8 cellular contexts compared by ENCODE assay signal in genomic region chr10:24706479-24707118, GRCh38. TPM values are rescaled to one million over a fixed set of nuclear protein-coding genes. Genes with fewer than 3 reads are reported as not detected.
DNase-seq lines count a peak whose midpoint lies in the region; ATAC-seq, FAIRE-seq and TF ChIP-seq lines count a peak whose summit lies in the region.

No MANE protein-coding gene starts in this region.

- H3K9me3 Mint-ChIP-seq in osteocyte (ENCODE audit: unreplicated experiment) = no peaks in the 10 kb centered on the region

- H3K4me3 ChIP-seq in Loucy (ENCODE audit: low read length, poor library complexity, severe bottlenecking) (no peak overlapping the region), keratinocyte (ENCODE audit: control insufficient read depth in 2 of 3, extremely low read depth in 1 of 3, insufficient read depth in 2 of 3, low read depth in 1 of 3, low read length in 3 of 3) (no peak overlapping the region)

- TF ChIP-seq CTCF in Loucy (conservative IDR thresholded peaks at IDR 0.05; ENCODE audit: low read length) (no peak), keratinocyte (optimal IDR thresholded peaks at IDR 0.05 in 1 of 3, IDR thresholded peaks at IDR 0.05 in 1 of 3, conservative IDR thresholded peaks at IDR 0.05 in 1 of 3; ENCODE audit: extremely low read depth in 1 of 3, insufficient read depth in 2 of 3, low read length in 3 of 3) (no peak), osteocyte (IDR thresholded peaks at IDR 0.05) (no peak)

- H3K27ac ChIP-seq in keratinocyte (ENCODE audit: control insufficient read depth, insufficient read depth, low read length) = peak overlapping the region; percentile 15

- H3K27ac Mint-ChIP-seq in osteocyte (ENCODE audit: unreplicated experiment) = no peak overlapping the region

- H3K36me3 ChIP-seq in Loucy (ENCODE audit: insufficient read depth, low read length) (no peaks in the 10 kb centered on the region), keratinocyte (ENCODE audit: control insufficient read depth in 2 of 2, extremely low read depth in 1 of 2, insufficient read depth in 2 of 2, low read length in 2 of 2) (peaks cover 0 to 4% of the 10 kb centered on the region in 2 experiments)

- no peaks in the 10 kb centered on the region for H3F3A ChIP-seq in Loucy (ENCODE audit: low read depth)

- H3K9me2 ChIP-seq in Loucy (replicated peaks; ENCODE audit: low read depth, low read length) = no peaks in the 10 kb centered on the region

- H2AFZ ChIP-seq in Loucy (ENCODE audit: low read length) (no peak overlapping the region), keratinocyte (ENCODE audit: control insufficient read depth, low read length) (no peak overlapping the region)

- DNase-seq in AG08396 (ENCODE audit: low spot score) (peak; percentile 77), keratinocyte (ENCODE audit: low read depth, low spot score) (no peak), osteocyte (ENCODE audit: extremely low spot score, unreplicated experiment) (no peak), NCI-H2081 treated with DMSO at 0.1 percent for 48 hours (lab: John Stamatoyannopoulos, UW) (no peak)
- DNase-seq in activated effector memory CD4-positive, alpha-beta T cell treated with Interleukin-2 at 50 U/mL for 16 hours = peak; percentile 13

- no peaks in the 10 kb centered on the region for H3K9me1 ChIP-seq in keratinocyte (ENCODE audit: control insufficient read depth, extremely low read depth, insufficient read depth, low read length)

- no peaks in the 10 kb centered on the region for H3K27me3 Mint-ChIP-seq in osteocyte (ENCODE audit: unreplicated experiment)

- H3K9me3 ChIP-seq in Loucy (ENCODE audit: insufficient read depth, low read depth, low read length) (no peaks in the 10 kb centered on the region), keratinocyte (ENCODE audit: control insufficient read depth, low read depth, low read length) (no peaks in the 10 kb centered on the region)

- no peaks in the 10 kb centered on the region for H3K36me3 Mint-ChIP-seq in osteocyte (ENCODE audit: unreplicated experiment)

- H3K4me1 Mint-ChIP-seq in osteocyte (ENCODE audit: unreplicated experiment) = peaks cover 37% of the 10 kb centered on the region

- H3K27me3 ChIP-seq in Loucy (ENCODE audit: insufficient read depth, low read length, poor library complexity, severe bottlenecking) = no peaks in the 10 kb centered on the region
- no peaks in the 10 kb centered on the region for H3K27me3 ChIP-seq in keratinocyte (ENCODE audit: control insufficient read depth, extremely low read depth, insufficient read depth, low read length)

- ATAC-seq in GM18511 (IDR thresholded peaks at IDR 0.05; ENCODE audit: unreplicated experiment) = peak; percentile 51
- ATAC-seq in GM19324 (IDR thresholded peaks at IDR 0.05; ENCODE audit: low FRiP score, unreplicated experiment) = no peak

- peaks cover 29% of the 10 kb centered on the region for H3K4me1 ChIP-seq in Loucy (ENCODE audit: insufficient read depth, low read length, poor library complexity, severe bottlenecking)
- H3K4me1 ChIP-seq in keratinocyte (ENCODE audit: control insufficient read depth, extremely low read depth, insufficient read depth, low read length) = peaks cover 24% of the 10 kb centered on the region

- H3K9ac ChIP-seq in Loucy (ENCODE audit: low read depth, low read length, poor library complexity, severe bottlenecking) (no peak overlapping the region), keratinocyte (ENCODE audit: control insufficient read depth, extremely low read depth, insufficient read depth, low read length) (no peak overlapping the region)

- peaks cover 18% of the 10 kb centered on the region for H4K20me1 ChIP-seq in Loucy (ENCODE audit: insufficient read depth, low read length, poor library complexity, severe bottlenecking)
- H4K20me1 ChIP-seq in keratinocyte (ENCODE audit: control insufficient read depth, extremely low read depth, insufficient read depth, low read length) = peaks cover 24% of the 10 kb centered on the region

- FAIRE-seq in keratinocyte (lab: Jason Lieb, UNC) = peak; percentile 91

- peaks cover 84% of the 10 kb centered on the region for H3K79me2 ChIP-seq in Loucy (ENCODE audit: insufficient read depth, low read length)
- peaks cover 95% of the 10 kb centered on the region for H3K79me2 ChIP-seq in keratinocyte (ENCODE audit: control insufficient read depth, insufficient read depth, low read length)

- dilution Hi-C loops in keratinocyte (cut with MboI; ENCODE audit: extremely low pct_ligation_motif_present, low sequenced_read_pairs) = no loop called here

- peak overlapping the region; percentile 58 for H3K4me2 ChIP-seq in Loucy (ENCODE audit: low read depth, low read length, poor library complexity, severe bottlenecking)
- H3K4me2 ChIP-seq in keratinocyte (ENCODE audit: control insufficient read depth, extremely low read depth, insufficient read depth, low read depth, low read length) = no peak overlapping the region

- no peak overlapping the region for H3K4me3 Mint-ChIP-seq in osteocyte (ENCODE audit: unreplicated experiment)

RNA-seq across cellular contexts. Expression of gene ARHGAP21, which starts 17.1 kb away (rescaled TPM):
- 61.1 to 78.5 TPM (median 76.0 TPM) in 3 replicates for polyA plus RNA-seq in keratinocyte
- 59.0 TPM for polyA plus RNA-seq in keratinocyte (2011; ENCODE audit: low read depth)
- 52.8 and 93.6 TPM in 2 replicates for polyA plus RNA-seq in keratinocyte (2011; cell fraction: cytosol; rRNA removed)
- 93.4 and 98.3 TPM in 2 replicates for polyA plus RNA-seq in keratinocyte (2011; cell fraction: nucleus; rRNA removed)
- polyA plus RNA-seq in keratinocyte (2012; ENCODE audit: low replicate concordance) = 30.7 and 46.7 TPM in 2 replicates
- 56.9 to 165 TPM (median 88.6 TPM) in 3 replicates for polyA minus RNA-seq in keratinocyte
- polyA minus RNA-seq in keratinocyte (2011; cell fraction: cytosol; rRNA and poly(A)+ RNA removed) = 60.8 TPM
- 87.8 and 145 TPM in 2 replicates for polyA minus RNA-seq in keratinocyte (2011; cell fraction: nucleus; rRNA and poly(A)+ RNA removed)
- 160 and 170 TPM in 2 replicates for total RNA-seq in osteocyte

Comparison
In these comparisons a context has a peak if more than half of its experiments do, and no peak if none do; other contexts are left out.
1. DNase-seq: peak in AG08396 (single experiment) and activated effector memory CD4-positive, alpha-beta T cell treated with Interleukin-2 at 50 U/mL for 16 hours (single experiment); none in keratinocyte (single experiment), osteocyte (single experiment) and NCI-H2081 treated with DMSO at 0.1 percent for 48 hours (single experiment).